Comparison of ENCODE assay signal across 14 cellular contexts in genomic region chr2:53018830-53019425, GRCh38.
DNase-seq lines count a peak whose midpoint lies in the region; ATAC-seq and TF ChIP-seq lines count a peak whose summit lies in the region.
"Had no signal": no experiment of that assay in that cellular context is flagged by ENCODE, and none has a peak within 500 bp of the region (broad histone marks: within the 10 kb centered on the region; RNA-seq: fewer than 3 reads in every experiment).

No MANE protein-coding gene starts in this region.

- H3K27ac Mint-ChIP-seq in brain, result no peak overlapping the region
- no peak overlapping the region for H3K27ac Mint-ChIP-seq in neural crest cell (ENCODE audit: unreplicated experiment)
- no peak overlapping the region for H3K27ac Mint-ChIP-seq in effector memory CD8-positive, alpha-beta T cell
- H3K27ac Mint-ChIP-seq: activated CD4-positive, alpha-beta memory T cell treated with anti-CD3 and anti-CD28 coated beads for 36 hours had no signal

- H3K27ac ChIP-seq in Peyer's patch, result no peak overlapping the region
- H3K27ac ChIP-seq: gastroesophageal sphincter, SK-N-MC had no signal

- H3K36me3 ChIP-seq in Peyer's patch, result no peaks in the 10 kb centered on the region
- H3K36me3 ChIP-seq: gastroesophageal sphincter had no signal

- no peaks in the 10 kb centered on the region for H3K9me3 ChIP-seq in Peyer's patch
- H3K9me3 ChIP-seq: gastroesophageal sphincter had no signal

- H3K4me1 ChIP-seq in Peyer's patch, result no peaks in the 10 kb centered on the region
- H3K4me1 ChIP-seq: gastroesophageal sphincter had no signal

- H3K4me3 ChIP-seq in NB4 (ENCODE audit: low read depth, low read length) (no peak overlapping the region), Peyer's patch (no peak overlapping the region)
- H3K4me3 ChIP-seq: gastroesophageal sphincter, SK-N-MC had no signal

- no peak for ATAC-seq in HG03521 (IDR thresholded peaks at IDR 0.05; ENCODE audit: unreplicated experiment)
- ATAC-seq in effector memory CD8-positive, alpha-beta T cell (replicated peaks), result no peak
- ATAC-seq: gastroesophageal sphincter had no signal

- H3K9me3 Mint-ChIP-seq in brain (peaks cover 0 to 4% (median 0%) of the 10 kb centered on the region in 5 experiments), neural crest cell (no peaks in the 10 kb centered on the region)
- peaks cover 7 to 11% of the 10 kb centered on the region in 2 donors for H3K9me3 Mint-ChIP-seq in effector memory CD8-positive, alpha-beta T cell
- H3K9me3 Mint-ChIP-seq: activated CD4-positive, alpha-beta memory T cell treated with anti-CD3 and anti-CD28 coated beads for 36 hours had no signal

- DNase-seq in DMS79 treated with DMSO at 0.1 percent for 48 hours (lab: John Stamatoyannopoulos, UW) (peak; percentile 10), DMS79 (lab: John Stamatoyannopoulos, UW) (no peak), NB4 (ENCODE audit: low read depth) (peak; percentile 9), neural crest cell (ENCODE audit: low read depth, low spot score) (no peak), Peyer's patch (no peak)
- no peak for DNase-seq in effector memory CD8-positive, alpha-beta T cell
- DNase-seq: 8988T; activated CD4-positive, alpha-beta memory T cell treated with anti-CD3 and anti-CD28 coated beads for 36 hours; NCI-H1092 treated with DMSO at 0.1 percent for 48 hours; stimulated activated CD4-positive, alpha-beta T cell treated with anti-CD3 and anti-CD28 coated beads, Interleukin-1b, Interleukin-23, amount 100 ng/mL, for 48 hours had no signal

- no peaks in the 10 kb centered on the region for H3K27me3 Mint-ChIP-seq in brain
- no peaks in the 10 kb centered on the region for H3K27me3 Mint-ChIP-seq in neural crest cell (ENCODE audit: low read depth)
- H3K27me3 Mint-ChIP-seq in effector memory CD8-positive, alpha-beta T cell, result no peaks in the 10 kb centered on the region
- H3K27me3 Mint-ChIP-seq: activated CD4-positive, alpha-beta memory T cell treated with anti-CD3 and anti-CD28 coated beads for 36 hours had no signal

- TF ChIP-seq POLR2A in NB4 (IDR thresholded peaks at IDR 0.05; ENCODE audit: extremely low read depth, insufficient read length) (no peak), Peyer's patch (IDR thresholded peaks at IDR 0.05) (no peak)

- H3K4me1 Mint-ChIP-seq in brain (peaks cover 16% of the 10 kb centered on the region), neural crest cell (no peaks in the 10 kb centered on the region)
- no peaks in the 10 kb centered on the region for H3K4me1 Mint-ChIP-seq in effector memory CD8-positive, alpha-beta T cell (ENCODE audit: low read depth in 2 of 2)

- no peak overlapping the region for H3K4me3 Mint-ChIP-seq in brain
- H3K4me3 Mint-ChIP-seq in neural crest cell, result no peak overlapping the region
- no peak overlapping the region for H3K4me3 Mint-ChIP-seq in effector memory CD8-positive, alpha-beta T cell
- H3K4me3 Mint-ChIP-seq: activated CD4-positive, alpha-beta memory T cell treated with anti-CD3 and anti-CD28 coated beads for 36 hours had no signal

- no peaks in the 10 kb centered on the region for H3K36me3 Mint-ChIP-seq in brain
- no peaks in the 10 kb centered on the region for H3K36me3 Mint-ChIP-seq in neural crest cell (ENCODE audit: low read depth)
- no peaks in the 10 kb centered on the region for H3K36me3 Mint-ChIP-seq in effector memory CD8-positive, alpha-beta T cell (ENCODE audit: insufficient read depth)
- H3K36me3 Mint-ChIP-seq: activated CD4-positive, alpha-beta memory T cell treated with anti-CD3 and anti-CD28 coated beads for 36 hours had no signal

- no peak for TF ChIP-seq CTCF in NB4 (IDR thresholded peaks at IDR 0.05; ENCODE audit: low read depth, low read length)
- TF ChIP-seq CTCF in brain (conservative IDR thresholded peaks at IDR 0.05), result peak; percentile 38 to 65
- TF ChIP-seq CTCF in neural crest cell (conservative IDR thresholded peaks at IDR 0.05), result peak; percentile 38
- no peak for TF ChIP-seq CTCF in Peyer's patch (IDR thresholded peaks at IDR 0.05)

- H3K27me3 ChIP-seq in Peyer's patch, result no peaks in the 10 kb centered on the region
- H3K27me3 ChIP-seq: gastroesophageal sphincter had no signal

Comparison
In these comparisons a context has a peak if more than half of its experiments do, and no peak if none do; other contexts are left out.
1. DNase-seq: peak in DMS79 treated with DMSO at 0.1 percent for 48 hours (single experiment) and NB4 (single experiment); none in DMS79 (single experiment), neural crest cell (single experiment), Peyer's patch (0 of 3) and effector memory CD8-positive, alpha-beta T cell (0 of 3).
2. CTCF ChIP-seq: peak in brain (2 of 2) and neural crest cell (single experiment); none in NB4 (single experiment) and Peyer's patch (0 of 6).